Comparison of ENCODE assay signal across 22 cellular contexts in the genomic region with DNA sequence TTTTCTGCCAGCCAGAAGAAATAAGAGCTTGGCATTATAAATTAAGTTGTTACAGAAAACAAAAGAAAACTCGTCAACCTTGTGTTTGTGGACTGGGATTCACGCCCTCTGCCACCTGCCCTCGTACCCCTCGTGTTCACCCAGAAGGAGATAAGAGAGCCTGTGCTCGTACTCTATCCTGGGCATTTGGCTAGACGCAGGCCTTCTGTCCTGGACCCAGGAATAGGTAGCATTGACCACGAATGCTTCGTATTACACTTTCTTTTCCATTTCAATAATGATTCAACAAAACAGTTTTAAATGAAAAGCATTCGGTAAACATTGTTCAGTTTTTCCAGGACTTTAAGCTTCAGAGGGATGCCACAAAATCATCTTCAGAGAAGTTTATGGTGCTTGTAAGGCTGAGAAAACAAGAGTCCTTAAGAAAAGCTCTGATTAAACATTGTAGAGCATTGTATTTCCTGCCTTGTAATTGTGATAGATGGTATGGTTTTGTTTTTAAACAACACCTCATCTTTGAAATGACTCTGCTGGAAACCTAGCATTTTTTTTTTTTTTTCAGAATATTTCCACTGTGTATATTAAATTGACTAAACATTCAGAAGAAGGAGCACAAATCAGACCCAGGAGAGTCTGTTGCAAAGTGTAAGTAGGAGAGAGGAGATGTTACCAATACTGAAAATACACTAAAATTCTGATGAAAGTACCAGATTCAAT. TPM values are rescaled to one million over a fixed set of nuclear protein-coding genes. Genes with fewer than 3 reads are reported as not detected.
DNase-seq lines count a peak whose midpoint lies in the region; ATAC-seq and TF ChIP-seq lines count a peak whose summit lies in the region.
"Had no signal": no experiment of that assay in that cellular context is flagged by ENCODE, and none has a peak within 500 bp of the region (broad histone marks: within the 10 kb centered on the region; RNA-seq: fewer than 3 reads in every experiment).

No MANE protein-coding gene starts in this region.

- H2AFZ ChIP-seq in PC-3 (ENCODE audit: low read length), result no peak overlapping the region

- POLR2A ChIA-PET in PC-3 (lab: Charles Lee; ENCODE audit: unreplicated experiment), result no interaction called here

- BruUV-seq in PC-3 (replicated peaks; lab: Mats Ljungman, UMichigan), result no TSS peak

- H3K9me3 ChIP-seq in HUES48 (ENCODE audit: control insufficient read depth, insufficient read depth, low read length) (no peaks in the 10 kb centered on the region), PC-3 (ENCODE audit: low read length) (no peaks in the 10 kb centered on the region)
- H3K9me3 ChIP-seq: body of pancreas, pancreas, SJSA1, upper lobe of left lung had no signal

- H3K27me3 Mint-ChIP-seq in activated T-cell treated with anti-CD3 and anti-CD28 coated beads, Interleukin-2, amount 50 U/mL, for 4 hours (ENCODE audit: low read depth), result peaks cover 17% of the 10 kb centered on the region
- peaks cover 10% of the 10 kb centered on the region for H3K27me3 Mint-ChIP-seq in activated naive CD8-positive, alpha-beta T cell treated with anti-CD3 and anti-CD28 coated beads, Interleukin-2, amount 50 U/mL, for 24 hours

- no peaks in the 10 kb centered on the region for H3K9me3 Mint-ChIP-seq in activated T-cell treated with anti-CD3 and anti-CD28 coated beads, Interleukin-2, amount 50 U/mL, for 4 hours
- peaks cover 4% of the 10 kb centered on the region for H3K9me3 Mint-ChIP-seq in activated naive CD8-positive, alpha-beta T cell treated with anti-CD3 and anti-CD28 coated beads, Interleukin-2, amount 50 U/mL, for 24 hours
- H3K9me3 Mint-ChIP-seq: activated B cell treated with CpG ODN at 0.5 μM for 24 hours had no signal

- H3K4me1 Mint-ChIP-seq in activated T-cell treated with anti-CD3 and anti-CD28 coated beads, Interleukin-2, amount 50 U/mL, for 4 hours (ENCODE audit: low read depth), result peaks cover 14% of the 10 kb centered on the region
- H3K4me1 Mint-ChIP-seq in activated naive CD8-positive, alpha-beta T cell treated with anti-CD3 and anti-CD28 coated beads, Interleukin-2, amount 50 U/mL, for 24 hours, result peaks cover 23% of the 10 kb centered on the region
- H3K4me1 Mint-ChIP-seq: activated B cell treated with CpG ODN at 0.5 μM for 24 hours had no signal

- no peaks in the 10 kb centered on the region for H3K9me2 ChIP-seq in PC-3 (replicated peaks; ENCODE audit: low read length)

- ATAC-seq in activated T-cell treated with anti-CD3 and anti-CD28 coated beads, Interleukin-2, amount 50 U/mL, for 4 hours, result peak; percentile 25 to 64
- ATAC-seq in activated naive CD8-positive, alpha-beta T cell treated with anti-CD3 and anti-CD28 coated beads, Interleukin-2, amount 50 U/mL, for 24 hours, result peak; percentile 63
- ATAC-seq in stimulated activated naive CD8-positive, alpha-beta T cell treated with anti-CD3 and anti-CD28 coated beads, Interleukin-15, Interleukin-2, amounts not matched to agents 100 U/mL and 50 U/mL, for 24 hours, result peak; percentile 21
- no peak for ATAC-seq in PC-3
- ATAC-seq: body of pancreas; naive thymus-derived CD4-positive, alpha-beta T cell; pancreas had no signal

- TF ChIP-seq CTCF in PC-3 (conservative IDR thresholded peaks at IDR 0.05; ENCODE audit: low read depth, low read length), result no peak

- intact Hi-C loops in PC-3 (cut with micrococcal nuclease), result no loop called here

- H3K4me3 ChIP-seq in HUES48 (ENCODE audit: low read depth, low read length) (no peak overlapping the region), PC-3 (ENCODE audit: low read length) (no peak overlapping the region)
- H3K4me3 ChIP-seq: body of pancreas, pancreas, SJSA1, skin epidermis, upper lobe of left lung had no signal

- H3K9ac ChIP-seq in HUES48 (ENCODE audit: low read depth, low read length), result no peak overlapping the region
- H3K9ac ChIP-seq in PC-3 (ENCODE audit: low read length), result no peak overlapping the region

- H3K79me2 ChIP-seq in PC-3 (ENCODE audit: low read length), result no peaks in the 10 kb centered on the region

- H3K36me3 ChIP-seq in HUES48 (ENCODE audit: control insufficient read depth, insufficient read depth, low read length), result no peaks in the 10 kb centered on the region
- H3K36me3 ChIP-seq in PC-3 (ENCODE audit: low read depth, low read length), result no peaks in the 10 kb centered on the region
- H3K36me3 ChIP-seq: pancreas, SJSA1, upper lobe of left lung had no signal

- H3K36me3 Mint-ChIP-seq in activated T-cell treated with anti-CD3 and anti-CD28 coated beads, Interleukin-2, amount 50 U/mL, for 4 hours (ENCODE audit: insufficient read depth), result no peaks in the 10 kb centered on the region
- no peaks in the 10 kb centered on the region for H3K36me3 Mint-ChIP-seq in activated naive CD8-positive, alpha-beta T cell treated with anti-CD3 and anti-CD28 coated beads, Interleukin-2, amount 50 U/mL, for 24 hours (ENCODE audit: low read depth)
- H3K36me3 Mint-ChIP-seq: CD14-positive monocyte; naive thymus-derived CD4-positive, alpha-beta T cell had no signal

- CTCF ChIA-PET in PC-3 (lab: Charles Lee), result no interaction called here

- H3K4me1 ChIP-seq in HUES48 (ENCODE audit: control insufficient read depth, insufficient read depth, low read length) (peaks cover 10% of the 10 kb centered on the region; the same call in 1 of the 2 replicates), PC-3 (ENCODE audit: insufficient read depth, low read length) (0 out of 2 replicates have a peak, but pooled peaks cover 6% of the 10 kb centered on the region)
- H3K4me1 ChIP-seq: body of pancreas, pancreas, upper lobe of left lung had no signal

- H3K4me2 ChIP-seq in PC-3 (ENCODE audit: low read length), result no peak overlapping the region

- H3K27ac ChIP-seq in HUES48 (ENCODE audit: low read depth, low read length), result peak overlapping the region; percentile 70
- H3K27ac ChIP-seq in PC-3 (ENCODE audit: low read length), result no peak overlapping the region
- H3K27ac ChIP-seq: body of pancreas, pancreas, SJSA1, skin epidermis, upper lobe of left lung had no signal

- peak overlapping the region; percentile 75 for H3K27ac Mint-ChIP-seq in activated naive CD8-positive, alpha-beta T cell treated with anti-CD3 and anti-CD28 coated beads, Interleukin-2, amount 50 U/mL, for 24 hours
- H3K27ac Mint-ChIP-seq: activated B cell treated with CpG ODN at 0.5 μM for 24 hours had no signal

- DNase-seq in activated T-cell treated with anti-CD3 and anti-CD28 coated beads, Interleukin-2, amount 50 U/mL, for 4 hours, result no peak
- DNase-seq in activated T-cell treated with anti-CD3 and anti-CD28 coated beads, Interleukin-2, amount 50 U/mL, for 1 hour, result no peak
- DNase-seq in activated naive CD8-positive, alpha-beta T cell treated with anti-CD3 and anti-CD28 coated beads, Interleukin-2, amount 50 U/mL, for 24 hours, result no peak
- no peak for DNase-seq in stimulated activated naive CD8-positive, alpha-beta T cell treated with anti-CD3 and anti-CD28 coated beads, Interleukin-15, Interleukin-2, amounts not matched to agents 100 U/mL and 50 U/mL, for 24 hours
- DNase-seq in PC-3, result no peak
- no peak for DNase-seq in AML-193 (lab: John Stamatoyannopoulos, UW)
- DNase-seq: activated B cell treated with CpG ODN at 0.5 μM for 24 hours; activated effector memory CD4-positive, alpha-beta T cell treated with anti-CD3 and anti-CD28 coated beads, Interleukin-2, amount 50 U/mL, for 16 hours; body of pancreas; cerebellar nuclear complex; Karpas-422; midbrain; NCI-H1436; NCI-H345; NCI-H748 treated with DMSO at 0.1 percent for 48 hours; pancreas; upper lobe of left lung had no signal

- H3F3A ChIP-seq in PC-3 (ENCODE audit: low read length, unreplicated experiment), result no peaks in the 10 kb centered on the region

- no peaks in the 10 kb centered on the region for H4K20me1 ChIP-seq in PC-3 (ENCODE audit: low read length)

- H3K4me3 Mint-ChIP-seq in activated T-cell treated with anti-CD3 and anti-CD28 coated beads, Interleukin-2, amount 50 U/mL, for 4 hours, result no peak overlapping the region
- H3K4me3 Mint-ChIP-seq in activated naive CD8-positive, alpha-beta T cell treated with anti-CD3 and anti-CD28 coated beads, Interleukin-2, amount 50 U/mL, for 24 hours, result no peak overlapping the region
- H3K4me3 Mint-ChIP-seq: activated B cell treated with CpG ODN at 0.5 μM for 24 hours, CD14-positive monocyte had no signal

- H3K27me3 ChIP-seq in HUES48 (ENCODE audit: control insufficient read depth, insufficient read depth, low read length) (no peaks in the 10 kb centered on the region), PC-3 (ENCODE audit: low read length) (no peaks in the 10 kb centered on the region)
- H3K27me3 ChIP-seq: body of pancreas, pancreas, SJSA1, upper lobe of left lung had no signal

RNA-seq across cellular contexts. Expression of gene MTX3, which starts 27.6 kb away (rescaled TPM):
- total RNA-seq in activated T-cell treated with anti-CD3 and anti-CD28 coated beads, Interleukin-2, amount 50 U/mL, for 4 hours, result 10 to 100 TPM; 14.8 to 15.0 (median 14.9) TPM
- total RNA-seq in PC-3 (2014; rRNA removed), result 7.0 and 7.1 TPM in 2 replicates
